9 cellular contexts compared by ENCODE assay signal in the genomic region with DNA sequence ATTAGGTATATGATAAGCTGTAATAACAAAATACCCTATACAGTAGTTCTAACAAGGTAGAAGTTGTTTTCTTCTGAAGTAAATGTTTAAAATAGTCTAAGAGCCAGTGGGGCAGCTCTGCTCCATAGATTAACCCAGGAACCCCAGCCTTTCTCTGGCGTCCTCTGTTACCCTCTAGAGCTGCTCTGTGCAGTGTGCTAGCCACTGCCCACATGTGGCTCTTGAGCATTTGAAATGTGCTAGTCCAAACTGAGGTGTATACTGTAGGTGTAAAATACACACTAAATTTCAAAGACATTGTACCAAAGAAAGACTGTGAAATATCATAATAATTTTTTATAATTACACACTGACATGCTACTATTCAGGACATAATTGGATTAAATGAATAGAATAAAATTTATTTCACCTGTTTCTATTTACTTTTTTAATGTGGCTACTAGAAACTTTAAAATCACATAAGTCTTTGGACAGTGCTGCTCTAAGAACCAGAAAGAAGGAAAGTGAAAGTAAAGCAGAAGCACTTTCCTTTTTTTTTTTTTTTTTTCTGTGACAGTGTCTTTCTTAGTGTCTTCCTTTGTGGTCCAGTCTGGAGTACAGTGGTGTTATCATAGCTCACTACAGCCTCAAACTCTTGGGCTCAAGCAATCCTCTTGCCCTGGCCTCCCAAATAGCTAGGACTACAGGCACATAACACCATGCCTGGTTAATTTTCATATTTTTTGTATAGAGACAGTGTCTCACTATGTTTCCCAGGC. TPM values are rescaled to one million over a fixed set of nuclear protein-coding genes. Genes with fewer than 3 reads are reported as not detected.
DNase-seq lines count a peak whose midpoint lies in the region; ATAC-seq and TF ChIP-seq lines count a peak whose summit lies in the region.
"Had no signal": no experiment of that assay in that cellular context is flagged by ENCODE, and none has a peak within 500 bp of the region (broad histone marks: within the 10 kb centered on the region; RNA-seq: fewer than 3 reads in every experiment).

No MANE protein-coding gene starts in this region.

- peak overlapping the region in 2 of 4 donors; percentile 5 to 25 for H3K4me3 ChIP-seq in upper lobe of left lung

- DNase-seq in activated naive CD4-positive, alpha-beta T cell treated with anti-CD3 and anti-CD28 coated beads, Interleukin-2, amount 50 U/mL, for 72 hours (ENCODE audit: low spot score in 2 of 2), result no peak
- no peak for DNase-seq in activated naive CD4-positive, alpha-beta T cell treated with anti-CD3 and anti-CD28 coated beads, Interleukin-2, amount 10 ng/mL, durations not matched to agents 7 days and 5 days
- DNase-seq in NOMO-1 treated with DMSO at 0.1 percent for 48 hours (lab: John Stamatoyannopoulos, UW; ENCODE audit: unreplicated experiment), result peak; percentile 71
- peak; percentile 7 to 32 (median 28) for DNase-seq in immature natural killer cell
- DNase-seq in upper lobe of left lung, result no peak
- DNase-seq in AG08396 (ENCODE audit: low spot score), result no peak
- DNase-seq in superior temporal gyrus (ENCODE audit: extremely low spot score), result no peak
- DNase-seq: C1 segment of cervical spinal cord had no signal

- CTCF ChIA-PET in activated naive CD4-positive, alpha-beta T cell treated with anti-CD3 and anti-CD28 coated beads, Interleukin-2, amount 10 ng/mL, durations not matched to agents 7 days and 5 days (lab: Charles Lee), result no interaction called here

- TF ChIP-seq CTCF in upper lobe of left lung (IDR thresholded peaks at IDR 0.05), result no peak

- no peak for TF ChIP-seq EP300 in upper lobe of left lung (IDR thresholded peaks at IDR 0.05)

- peak overlapping the region; percentile 39 to 65 (median 56) for H3K27ac ChIP-seq in upper lobe of left lung

- no peaks in the 10 kb centered on the region for H3K9me3 Mint-ChIP-seq in activated naive CD4-positive, alpha-beta T cell treated with anti-CD3 and anti-CD28 coated beads, Interleukin-2, amount 50 U/mL, for 72 hours
- H3K9me3 Mint-ChIP-seq in activated naive CD4-positive, alpha-beta T cell treated with anti-CD3 and anti-CD28 coated beads, Interleukin-2, amount 10 ng/mL, durations not matched to agents 7 days and 5 days, result no peaks in the 10 kb centered on the region
- H3K9me3 Mint-ChIP-seq in immature natural killer cell, result peaks cover 0 to 2% (median 0%) of the 10 kb centered on the region in 6 donors

- 56 to 57% methylated on average over 1 of the region's 1 CpG for WGBS in upper lobe of left lung, 2 donors

- no peaks in the 10 kb centered on the region for H3K9me3 ChIP-seq in upper lobe of left lung

- TF ChIP-seq POLR2A in upper lobe of left lung (IDR thresholded peaks at IDR 0.05), result no peak
- no peak for TF ChIP-seq POLR2A in GM18505 (IDR thresholded peaks at IDR 0.05; ENCODE audit: borderline replicate concordance, extremely low read depth, insufficient read depth, insufficient read length)

- H3K4me3 Mint-ChIP-seq in activated naive CD4-positive, alpha-beta T cell treated with anti-CD3 and anti-CD28 coated beads, Interleukin-2, amount 10 ng/mL, durations not matched to agents 7 days and 5 days, result no peak overlapping the region
- peak overlapping the region in 3 of 5 donors; percentile 30 to 44 (median 33) for H3K4me3 Mint-ChIP-seq in immature natural killer cell

- ATAC-seq in activated naive CD4-positive, alpha-beta T cell treated with anti-CD3 and anti-CD28 coated beads, Interleukin-2, amount 50 U/mL, for 72 hours, result peak; percentile 85 to 87
- ATAC-seq in upper lobe of left lung (ENCODE audit: low FRiP score in 2 of 2) (no peak), GM18505 (IDR thresholded peaks at IDR 0.05; ENCODE audit: unreplicated experiment) (no peak)

- H3K36me3 ChIP-seq in upper lobe of left lung, result peaks cover 0 to 4% (median 0%) of the 10 kb centered on the region in 4 donors

- H3K27ac Mint-ChIP-seq in activated naive CD4-positive, alpha-beta T cell treated with anti-CD3 and anti-CD28 coated beads, Interleukin-2, amount 50 U/mL, for 72 hours, result peak overlapping the region in 1 of 2 donors; percentile 36
- no peak overlapping the region for H3K27ac Mint-ChIP-seq in activated naive CD4-positive, alpha-beta T cell treated with anti-CD3 and anti-CD28 coated beads, Interleukin-2, amount 10 ng/mL, durations not matched to agents 7 days and 5 days
- H3K27ac Mint-ChIP-seq in immature natural killer cell, result peak overlapping the region in 4 of 6 donors; percentile 21 to 84 (median 77)

- peaks cover 11 to 56% (median 28%) of the 10 kb centered on the region in 4 donors for H3K4me1 ChIP-seq in upper lobe of left lung

- H3K27me3 Mint-ChIP-seq in activated naive CD4-positive, alpha-beta T cell treated with anti-CD3 and anti-CD28 coated beads, Interleukin-2, amount 10 ng/mL, durations not matched to agents 7 days and 5 days, result no peaks in the 10 kb centered on the region
- H3K27me3 Mint-ChIP-seq in immature natural killer cell (ENCODE audit: low read depth in 3 of 3), result no peaks in the 10 kb centered on the region

- no peaks in the 10 kb centered on the region for H3K36me3 Mint-ChIP-seq in activated naive CD4-positive, alpha-beta T cell treated with anti-CD3 and anti-CD28 coated beads, Interleukin-2, amount 50 U/mL, for 72 hours
- no peaks in the 10 kb centered on the region for H3K36me3 Mint-ChIP-seq in activated naive CD4-positive, alpha-beta T cell treated with anti-CD3 and anti-CD28 coated beads, Interleukin-2, amount 10 ng/mL, durations not matched to agents 7 days and 5 days
- H3K36me3 Mint-ChIP-seq in immature natural killer cell, result peaks cover 0 to 3% (median 0%) of the 10 kb centered on the region in 3 donors

- peaks cover 3% of the 10 kb centered on the region for H3K4me1 Mint-ChIP-seq in activated naive CD4-positive, alpha-beta T cell treated with anti-CD3 and anti-CD28 coated beads, Interleukin-2, amount 10 ng/mL, durations not matched to agents 7 days and 5 days
- H3K4me1 Mint-ChIP-seq in immature natural killer cell, result peaks cover 17 to 18% of the 10 kb centered on the region in 2 donors

- H3K27me3 ChIP-seq in upper lobe of left lung, result no peaks in the 10 kb centered on the region

RNA-seq across cellular contexts. Expression of a gene that starts 39.3 kb away (rescaled TPM):
- total RNA-seq in activated naive CD4-positive, alpha-beta T cell treated with anti-CD3 and anti-CD28 coated beads, Interleukin-2, amount 50 U/mL, for 72 hours, result 1 to 10 TPM; 1.0 to 4.7 TPM
- 1 to 10 TPM in 1 of 3 donors, under 1 TPM in 1, not detected in 1; 0.97 to 6.6 TPM for polyA plus RNA-seq in immature natural killer cell
- 10 to 100 TPM; 34.0 to 88.6 (median 67.9) TPM for total RNA-seq in upper lobe of left lung

Comparison
In these comparisons a context has a peak if more than half of its experiments do, and no peak if none do; other contexts are left out.
1. ATAC-seq: peak in activated naive CD4-positive, alpha-beta T cell treated with anti-CD3 and anti-CD28 coated beads, Interleukin-2, amount 50 U/mL, for 72 hours (2 of 2); none in upper lobe of left lung (0 of 2) and GM18505 (single experiment).
2. DNase-seq: peak in NOMO-1 treated with DMSO at 0.1 percent for 48 hours (single experiment) and immature natural killer cell (3 of 3); none in activated naive CD4-positive, alpha-beta T cell treated with anti-CD3 and anti-CD28 coated beads, Interleukin-2, amount 50 U/mL, for 72 hours (0 of 2), activated naive CD4-positive, alpha-beta T cell treated with anti-CD3 and anti-CD28 coated beads, Interleukin-2, amount 10 ng/mL, durations not matched to agents 7 days and 5 days (single experiment), upper lobe of left lung (0 of 2), AG08396 (single experiment) and superior temporal gyrus (single experiment).
3. RNA of a gene that starts 39.3 kb away (total RNA-seq): 34.0 to 88.6 TPM in upper lobe of left lung; 1.0 to 4.7 TPM in activated naive CD4-positive, alpha-beta T cell treated with anti-CD3 and anti-CD28 coated beads, Interleukin-2, amount 50 U/mL, for 72 hours; every median in the first group is over 4 times any median in the second.